15 cellular contexts compared by ENCODE assay signal in the genomic region with DNA sequence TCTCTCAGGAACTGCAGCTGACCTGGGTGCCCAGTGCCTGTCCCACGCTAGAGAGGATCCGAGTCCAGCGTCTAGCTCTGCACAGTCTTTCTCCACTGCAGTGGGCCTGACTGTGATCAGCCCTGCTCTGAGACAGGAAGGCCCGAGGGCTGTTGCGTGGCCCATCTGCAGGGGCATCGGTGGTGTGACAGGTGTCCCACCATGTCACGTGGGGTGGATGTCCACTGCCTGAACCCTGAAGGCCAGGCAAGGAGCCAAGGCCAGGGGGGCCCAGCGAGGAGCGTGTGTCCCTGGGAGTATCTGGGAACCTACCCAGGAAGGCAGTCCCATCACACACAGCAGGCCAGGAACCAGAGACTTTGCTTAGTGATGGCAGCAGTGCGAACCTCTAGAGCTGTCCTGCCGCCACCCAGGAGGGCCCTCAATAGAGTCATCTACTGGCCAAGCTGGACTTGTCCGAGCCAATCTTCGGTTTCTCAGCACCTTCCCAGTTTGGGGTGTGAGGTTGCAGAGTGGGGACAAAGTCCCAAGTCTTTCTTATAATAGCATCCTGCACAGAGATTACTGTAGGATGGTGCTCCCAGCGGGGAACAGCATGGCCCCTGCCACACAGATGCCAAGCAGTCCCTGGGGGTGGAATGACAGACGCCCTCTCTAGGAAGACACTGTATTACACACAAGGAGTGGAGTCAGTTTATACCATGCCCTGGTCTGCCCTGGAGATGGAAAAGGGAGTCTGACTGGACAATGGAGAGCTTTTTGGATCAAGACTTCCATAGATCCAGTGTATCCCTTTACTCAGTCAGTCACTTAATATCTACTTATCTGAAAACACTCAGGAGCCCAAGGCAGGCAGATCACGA.
"Had no signal": no experiment of that assay in that cellular context is flagged by ENCODE, and none has a peak within 500 bp of the region (broad histone marks: within the 10 kb centered on the region; RNA-seq: fewer than 3 reads in every experiment).

No MANE protein-coding gene starts in this region.

- H3K4me3 ChIP-seq: heart left ventricle, lower lobe of right lung, smooth muscle cell had no signal

- H3K4me1 Mint-ChIP-seq: activated CD4-positive, alpha-beta memory T cell treated with anti-CD3 and anti-CD28 coated beads, Interleukin-2, amount 10 ng/mL, durations not matched to agents 7 days and 5 days; central memory CD8-positive, alpha-beta T cell had no signal

- ATAC-seq: activated naive CD4-positive, alpha-beta T cell treated with anti-CD3 and anti-CD28 coated beads, Interleukin-2, amount 50 U/mL, for 72 hours; heart left ventricle; left cardiac atrium; lower lobe of right lung had no signal

- H3K27ac Mint-ChIP-seq: activated CD4-positive, alpha-beta memory T cell treated with anti-CD3 and anti-CD28 coated beads, Interleukin-2, amount 10 ng/mL, durations not matched to agents 7 days and 5 days had no signal

- H3K9me3 ChIP-seq: heart left ventricle, lower lobe of right lung had no signal

- DNase-seq: activated CD4-positive, alpha-beta memory T cell treated with anti-CD3 and anti-CD28 coated beads, Interleukin-2, amount 10 ng/mL, durations not matched to agents 7 days and 5 days; activated CD4-positive, alpha-beta T cell treated with anti-CD3 and anti-CD28 coated beads for 4 hours; activated gamma-delta T cell; activated T-cell treated with anti-CD3 and anti-CD28 coated beads, Interleukin-2, amount 50 U/mL, for 48 hours; cortex of kidney; effector CD4-positive, alpha-beta T cell; foreskin melanocyte; heart left ventricle; left cardiac atrium; lower lobe of right lung; retina had no signal

- H3K4me3 Mint-ChIP-seq: activated CD4-positive, alpha-beta memory T cell treated with anti-CD3 and anti-CD28 coated beads, Interleukin-2, amount 10 ng/mL, durations not matched to agents 7 days and 5 days; brain; central memory CD8-positive, alpha-beta T cell had no signal

- H3K27me3 Mint-ChIP-seq: activated CD4-positive, alpha-beta memory T cell treated with anti-CD3 and anti-CD28 coated beads, Interleukin-2, amount 10 ng/mL, durations not matched to agents 7 days and 5 days; central memory CD8-positive, alpha-beta T cell had no signal

- H3K9me3 Mint-ChIP-seq: activated CD4-positive, alpha-beta memory T cell treated with anti-CD3 and anti-CD28 coated beads, Interleukin-2, amount 10 ng/mL, durations not matched to agents 7 days and 5 days; activated naive CD4-positive, alpha-beta T cell treated with anti-CD3 and anti-CD28 coated beads, Interleukin-2, amount 50 U/mL, for 72 hours; central memory CD8-positive, alpha-beta T cell had no signal

- H3K4me1 ChIP-seq: lower lobe of right lung had no signal

- H3K27ac ChIP-seq: heart left ventricle, lower lobe of right lung had no signal

- H3K27me3 ChIP-seq: heart left ventricle had no signal
